In genomic region chr5:144857454-144857853, GRCh38 we compare ENCODE assay signal across 25 cellular contexts.
"Had no signal": no experiment of that assay in that cellular context is flagged by ENCODE, and none has a peak within 500 bp of the region (broad histone marks: within the 10 kb centered on the region; RNA-seq: fewer than 3 reads in every experiment).

No MANE protein-coding gene starts in this region.

- H3K9me3 Mint-ChIP-seq: activated CD4-positive, alpha-beta T cell treated with anti-CD3 and anti-CD28 coated beads, Interleukin-2, amount 10 ng/mL, durations not matched to agents 24 days and 14 days; activated naive CD8-positive, alpha-beta T cell treated with anti-CD3 and anti-CD28 coated beads, Interleukin-2, amount 10 ng/mL, durations not matched to agents 7 days and 5 days; nephron had no signal

- H2AFZ ChIP-seq: parathyroid adenoma had no signal

- H3K27ac ChIP-seq: epithelial cell of prostate, gastroesophageal sphincter, heart right ventricle, left lung, parathyroid adenoma, right lobe of liver, skin epidermis, transverse colon had no signal

- H3K36me3 Mint-ChIP-seq: activated naive CD8-positive, alpha-beta T cell treated with anti-CD3 and anti-CD28 coated beads, Interleukin-2, amount 10 ng/mL, durations not matched to agents 7 days and 5 days; mesothelial cell of epicardium; stimulated activated effector memory CD8-positive, alpha-beta T cell treated with anti-CD3 and anti-CD28 coated beads, Interleukin-12 subunit alpha, Interleukin-12 subunit beta, amount 100 ng/mL, for 72 hours had no signal

- DNase-seq: activated CD4-positive, alpha-beta memory T cell treated with anti-CD3 and anti-CD28 coated beads, Interleukin-2, amount 10 ng/mL, durations not matched to agents 7 days and 5 days; activated CD4-positive, alpha-beta T cell treated with anti-CD3 and anti-CD28 coated beads, Interleukin-2, amount 10 ng/mL, durations not matched to agents 24 days and 14 days; activated effector memory CD4-positive, alpha-beta T cell treated with Interleukin-2 at 50 U/mL for 16 hours; activated naive CD4-positive, alpha-beta T cell treated with anti-CD3 and anti-CD28 coated beads for 36 hours; activated naive CD8-positive, alpha-beta T cell treated with anti-CD3 and anti-CD28 coated beads, Interleukin-2, amount 10 ng/mL, durations not matched to agents 7 days and 5 days; activated T-cell treated with anti-CD3 and anti-CD28 coated beads, Interleukin-2, amount 50 U/mL, for 72 hours; amygdala; cortex of kidney; heart right ventricle; kidney glomerular epithelial cell; left lung; nucleus accumbens; right lobe of liver; stimulated activated CD4-positive, alpha-beta T cell treated with anti-CD3 and anti-CD28 coated beads, Interleukin-2, amount 100 ng/mL, for 24 hours; T-helper 17 cell; transverse colon had no signal

- H3K36me3 ChIP-seq: gastroesophageal sphincter, heart right ventricle, left lung, right lobe of liver, transverse colon had no signal

- H3K9me3 ChIP-seq: gastroesophageal sphincter, heart right ventricle, left lung, right lobe of liver, transverse colon had no signal

- H3K79me2 ChIP-seq: parathyroid adenoma had no signal

- H3K4me3 Mint-ChIP-seq: activated CD4-positive, alpha-beta memory T cell treated with anti-CD3 and anti-CD28 coated beads, Interleukin-2, amount 10 ng/mL, durations not matched to agents 7 days and 5 days; activated CD4-positive, alpha-beta T cell treated with anti-CD3 and anti-CD28 coated beads, Interleukin-2, amount 10 ng/mL, durations not matched to agents 24 days and 14 days; activated naive CD4-positive, alpha-beta T cell treated with anti-CD3 and anti-CD28 coated beads for 36 hours; activated naive CD8-positive, alpha-beta T cell treated with anti-CD3 and anti-CD28 coated beads, Interleukin-2, amount 10 ng/mL, durations not matched to agents 7 days and 5 days; activated T-cell treated with anti-CD3 and anti-CD28 coated beads, Interleukin-2, amount 50 U/mL, for 72 hours; mesothelial cell of epicardium; nephron; stimulated activated effector memory CD8-positive, alpha-beta T cell treated with anti-CD3 and anti-CD28 coated beads, Interleukin-12 subunit alpha, Interleukin-12 subunit beta, amount 100 ng/mL, for 72 hours; T-helper 17 cell had no signal

- H3K4me3 ChIP-seq: gastroesophageal sphincter, heart right ventricle, left lung, lung, right lobe of liver, skin epidermis, transverse colon had no signal

- H3K27me3 ChIP-seq: gastroesophageal sphincter, heart right ventricle, left lung, right lobe of liver, transverse colon had no signal

- H3K27me3 Mint-ChIP-seq: activated CD4-positive, alpha-beta memory T cell treated with anti-CD3 and anti-CD28 coated beads, Interleukin-2, amount 10 ng/mL, durations not matched to agents 7 days and 5 days; activated CD4-positive, alpha-beta T cell treated with anti-CD3 and anti-CD28 coated beads, Interleukin-2, amount 10 ng/mL, durations not matched to agents 24 days and 14 days; activated naive CD8-positive, alpha-beta T cell treated with anti-CD3 and anti-CD28 coated beads, Interleukin-2, amount 10 ng/mL, durations not matched to agents 7 days and 5 days; T-helper 17 cell had no signal

- H3K9ac ChIP-seq: parathyroid adenoma had no signal

- FAIRE-seq: urothelium cell line had no signal

- H3K27ac Mint-ChIP-seq: activated CD4-positive, alpha-beta memory T cell treated with anti-CD3 and anti-CD28 coated beads, Interleukin-2, amount 10 ng/mL, durations not matched to agents 7 days and 5 days; activated CD4-positive, alpha-beta T cell treated with anti-CD3 and anti-CD28 coated beads, Interleukin-2, amount 10 ng/mL, durations not matched to agents 24 days and 14 days; activated naive CD4-positive, alpha-beta T cell treated with anti-CD3 and anti-CD28 coated beads for 36 hours; activated naive CD8-positive, alpha-beta T cell treated with anti-CD3 and anti-CD28 coated beads, Interleukin-2, amount 10 ng/mL, durations not matched to agents 7 days and 5 days; activated T-cell treated with anti-CD3 and anti-CD28 coated beads, Interleukin-2, amount 50 U/mL, for 72 hours; mesothelial cell of epicardium; stimulated activated effector memory CD8-positive, alpha-beta T cell treated with anti-CD3 and anti-CD28 coated beads, Interleukin-12 subunit alpha, Interleukin-12 subunit beta, amount 100 ng/mL, for 72 hours; T-helper 17 cell had no signal

- H3K4me1 ChIP-seq: gastroesophageal sphincter, heart right ventricle, left lung, parathyroid adenoma, right lobe of liver, transverse colon had no signal

- H3K4me1 Mint-ChIP-seq: activated CD4-positive, alpha-beta memory T cell treated with anti-CD3 and anti-CD28 coated beads, Interleukin-2, amount 10 ng/mL, durations not matched to agents 7 days and 5 days; activated CD4-positive, alpha-beta T cell treated with anti-CD3 and anti-CD28 coated beads, Interleukin-2, amount 10 ng/mL, durations not matched to agents 24 days and 14 days; activated naive CD8-positive, alpha-beta T cell treated with anti-CD3 and anti-CD28 coated beads, Interleukin-2, amount 10 ng/mL, durations not matched to agents 7 days and 5 days; mesothelial cell of epicardium; nephron; stimulated activated effector memory CD8-positive, alpha-beta T cell treated with anti-CD3 and anti-CD28 coated beads, Interleukin-12 subunit alpha, Interleukin-12 subunit beta, amount 100 ng/mL, for 72 hours; T-helper 17 cell had no signal
